Comparison of ENCODE assay signal across 10 cellular contexts in the genomic region with DNA sequence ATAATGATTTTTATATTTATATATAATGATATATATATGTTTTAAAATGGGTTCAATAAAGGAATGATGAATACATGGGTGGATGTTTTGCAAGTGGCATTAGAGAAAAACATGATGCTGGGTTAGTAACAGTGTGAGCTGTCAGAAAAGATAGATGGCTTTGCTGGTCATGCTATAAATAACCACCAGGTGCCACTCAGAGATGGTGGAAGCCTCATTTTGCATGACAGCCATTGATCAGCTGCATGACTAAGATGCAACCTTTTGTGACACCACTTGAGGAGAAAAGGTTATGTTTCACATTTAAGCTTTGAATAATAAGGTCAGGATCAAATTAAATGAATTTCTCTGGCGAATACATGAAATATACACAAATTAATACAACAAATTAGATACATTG.
DNase-seq lines count a peak whose midpoint lies in the region; ATAC-seq, FAIRE-seq and TF ChIP-seq lines count a peak whose summit lies in the region.
"Had no signal": no experiment of that assay in that cellular context is flagged by ENCODE, and none has a peak within 500 bp of the region (broad histone marks: within the 10 kb centered on the region; RNA-seq: fewer than 3 reads in every experiment).

No MANE protein-coding gene starts in this region.

- H3K9me3 Mint-ChIP-seq in activated CD8-positive, alpha-beta T cell treated with anti-CD3 and anti-CD28 coated beads for 36 hours = no peaks in the 10 kb centered on the region
- H3K9me3 Mint-ChIP-seq in activated CD8-positive, alpha-beta T cell treated with anti-CD3 and anti-CD28 coated beads, Interleukin-2, amount 10 ng/mL, durations not matched to agents 7 days and 5 days (ENCODE audit: insufficient read depth) = peaks cover 3% of the 10 kb centered on the region
- no peaks in the 10 kb centered on the region for H3K9me3 Mint-ChIP-seq in stimulated activated naive B cell treated with anti-CD40 and anti-IgM and Interleukin-4, amounts not matched to agents 10 μg/mL and 1 μg/mL and 100 μg/mL, for 72 hours
- H3K9me3 Mint-ChIP-seq in activated naive CD8-positive, alpha-beta T cell treated with anti-CD3 and anti-CD28 coated beads for 36 hours = no peaks in the 10 kb centered on the region

- H3K27me3 Mint-ChIP-seq in activated CD8-positive, alpha-beta T cell treated with anti-CD3 and anti-CD28 coated beads for 36 hours = no peaks in the 10 kb centered on the region
- H3K27me3 Mint-ChIP-seq in activated CD8-positive, alpha-beta T cell treated with anti-CD3 and anti-CD28 coated beads, Interleukin-2, amount 10 ng/mL, durations not matched to agents 7 days and 5 days (ENCODE audit: low read depth) = no peaks in the 10 kb centered on the region
- no peaks in the 10 kb centered on the region for H3K27me3 Mint-ChIP-seq in stimulated activated naive B cell treated with anti-CD40 and anti-IgM and Interleukin-4, amounts not matched to agents 10 μg/mL and 1 μg/mL and 100 μg/mL, for 72 hours
- no peaks in the 10 kb centered on the region for H3K27me3 Mint-ChIP-seq in activated naive CD8-positive, alpha-beta T cell treated with anti-CD3 and anti-CD28 coated beads for 36 hours

- H3K9me3 ChIP-seq in SU-DHL-6 (ENCODE audit: insufficient read depth, low read length) = 0 out of 2 replicates have a peak, but pooled peaks cover 6% of the 10 kb centered on the region
- H3K9me3 ChIP-seq in neuronal stem cell (replicated peaks in 1 of 2; ENCODE audit: control insufficient read depth in 2 of 2, insufficient read depth in 1 of 2, low read depth in 1 of 2, low read length in 2 of 2) = no peaks in the 10 kb centered on the region
- H3K9me3 ChIP-seq: Peyer's patch had no signal

- H3K36me3 ChIP-seq in SU-DHL-6 (ENCODE audit: low read length) (0 out of 2 replicates have a peak, but pooled peaks cover 3% of the 10 kb centered on the region), neuronal stem cell (replicated peaks in 1 of 2; ENCODE audit: control insufficient read depth in 2 of 2, insufficient read depth in 2 of 2, low read length in 2 of 2) (no peaks in the 10 kb centered on the region)
- H3K36me3 ChIP-seq: Peyer's patch had no signal

- WGBS in neuronal stem cell (ENCODE audit: extremely low coverage in 2 of 2, insufficient read length in 2 of 2, insufficient replicate concordance in 1 of 2), 2 donors = no CpG with 5 or more reads among the region's 1 CpG

- H2BK15ac ChIP-seq in neuronal stem cell (ENCODE audit: low read length) = no peak overlapping the region

- peak overlapping the region; percentile 69 for H2AFZ ChIP-seq in SU-DHL-6 (ENCODE audit: low read depth, low read length, severe bottlenecking)
- no peak overlapping the region for H2AFZ ChIP-seq in neuronal stem cell (ENCODE audit: low read length)

- peak overlapping the region; percentile 52 for H3K4me2 ChIP-seq in SU-DHL-6 (ENCODE audit: low read depth, low read length, poor library complexity, severe bottlenecking)
- H3K4me2 ChIP-seq in neuronal stem cell (ENCODE audit: insufficient read depth, low read length, poor library complexity, severe bottlenecking) = no peak overlapping the region

- POLR2A ChIA-PET in activated CD8-positive, alpha-beta T cell treated with anti-CD3 and anti-CD28 coated beads for 36 hours (lab: Charles Lee) = no interaction called here
- POLR2A ChIA-PET in activated CD8-positive, alpha-beta T cell treated with anti-CD3 and anti-CD28 coated beads, Interleukin-2, amount 10 ng/mL, durations not matched to agents 7 days and 5 days (lab: Charles Lee) = no interaction called here

- H2BK12ac ChIP-seq in neuronal stem cell (ENCODE audit: low read length) = no peak overlapping the region

- intact Hi-C loops in activated CD8-positive, alpha-beta T cell treated with anti-CD3 and anti-CD28 coated beads for 36 hours (cut with micrococcal nuclease) = no loop called here

- H3K14ac ChIP-seq in neuronal stem cell (ENCODE audit: low read length) = no peak overlapping the region

- no peak overlapping the region for H3K18ac ChIP-seq in neuronal stem cell (ENCODE audit: low read length)

- TF ChIP-seq CTCF in activated CD8-positive, alpha-beta T cell treated with anti-CD3 and anti-CD28 coated beads for 36 hours (IDR thresholded peaks at IDR 0.05) = no peak
- no peak for TF ChIP-seq CTCF in SU-DHL-6 (IDR thresholded peaks at IDR 0.05; ENCODE audit: insufficient read depth, low read length, poor library complexity, severe bottlenecking)

- H2AK5ac ChIP-seq in neuronal stem cell (ENCODE audit: low read depth, low read length) = no peak overlapping the region

- H3K27me3 ChIP-seq in SU-DHL-6 (ENCODE audit: low read length) (no peaks in the 10 kb centered on the region), neuronal stem cell (ENCODE audit: control insufficient read depth in 3 of 3, insufficient read depth in 3 of 3, low read depth in 1 of 3, low read length in 3 of 3) (no peaks in the 10 kb centered on the region)
- H3K27me3 ChIP-seq: Peyer's patch had no signal

- peak overlapping the region; percentile 61 for H3K27ac ChIP-seq in SU-DHL-6 (ENCODE audit: low read depth, low read length)
- no peak overlapping the region for H3K27ac ChIP-seq in neuronal stem cell (replicated peaks; ENCODE audit: low read length)
- H3K27ac ChIP-seq: Peyer's patch had no signal

- H3K4me1 Mint-ChIP-seq in activated CD8-positive, alpha-beta T cell treated with anti-CD3 and anti-CD28 coated beads for 36 hours (ENCODE audit: low read depth) = no peaks in the 10 kb centered on the region
- H3K4me1 Mint-ChIP-seq in activated CD8-positive, alpha-beta T cell treated with anti-CD3 and anti-CD28 coated beads, Interleukin-2, amount 10 ng/mL, durations not matched to agents 7 days and 5 days (ENCODE audit: low read depth) = no peaks in the 10 kb centered on the region
- H3K4me1 Mint-ChIP-seq in stimulated activated naive B cell treated with anti-CD40 and anti-IgM and Interleukin-4, amounts not matched to agents 10 μg/mL and 1 μg/mL and 100 μg/mL, for 72 hours = peaks cover 0 to 3% of the 10 kb centered on the region in 2 donors
- H3K4me1 Mint-ChIP-seq in activated naive CD8-positive, alpha-beta T cell treated with anti-CD3 and anti-CD28 coated beads for 36 hours = no peaks in the 10 kb centered on the region

- TF ChIP-seq POLR2A in H54 (IDR thresholded peaks at IDR 0.05; ENCODE audit: low read depth, low read length) = no peak

- FAIRE-seq in H54 (lab: Jason Lieb, UNC) = no peak

- H3K9ac ChIP-seq in SU-DHL-6 (ENCODE audit: low read length) = peak overlapping the region; percentile 20; the same call in 1 of the 2 replicates
- no peak overlapping the region for H3K9ac ChIP-seq in neuronal stem cell (ENCODE audit: low read depth, low read length, poor library complexity)

- H3K4ac ChIP-seq in neuronal stem cell (ENCODE audit: low read length) = no peak overlapping the region

- H3K4me3 ChIP-seq in SU-DHL-6 (ENCODE audit: insufficient read depth, low read length, poor library complexity, severe bottlenecking) (peak overlapping the region; percentile 15), neuronal stem cell (ENCODE audit: low read length in 2 of 2) (no peak overlapping the region)
- H3K4me3 ChIP-seq: Peyer's patch had no signal

- no peak overlapping the region for H2BK120ac ChIP-seq in neuronal stem cell (ENCODE audit: low read depth, low read length)

- H3F3A ChIP-seq in SU-DHL-6 (ENCODE audit: insufficient read depth) = no peaks in the 10 kb centered on the region; the same call in 1 of the 2 replicates

- DNase-seq in activated CD8-positive, alpha-beta T cell treated with anti-CD3 and anti-CD28 coated beads for 36 hours = peak; percentile 14
- no peak for DNase-seq in activated CD8-positive, alpha-beta T cell treated with anti-CD3 and anti-CD28 coated beads, Interleukin-2, amount 10 ng/mL, durations not matched to agents 7 days and 5 days
- DNase-seq in stimulated activated naive B cell treated with anti-CD40 and anti-IgM and Interleukin-4, amounts not matched to agents 10 μg/mL and 1 μg/mL and 100 μg/mL, for 72 hours = no peak
- DNase-seq in neuronal stem cell (ENCODE audit: low spot score) (no peak), H54 (ENCODE audit: insufficient read length, low spot score) (no peak)
- no peak for DNase-seq in activated naive CD8-positive, alpha-beta T cell treated with anti-CD3 and anti-CD28 coated beads for 36 hours
- DNase-seq: Peyer's patch; stimulated activated CD4-positive, alpha-beta T cell treated with anti-CD3 and anti-CD28 coated beads, Interleukin-1b, Interleukin-23, amount 100 ng/mL, for 48 hours had no signal

- peaks cover 0 to 2% of the 10 kb centered on the region in 2 donors for H3K4me1 ChIP-seq in neuronal stem cell (ENCODE audit: control insufficient read depth in 2 of 2, insufficient read depth in 1 of 2, low read depth in 1 of 2, low read length in 2 of 2)
- H3K4me1 ChIP-seq: Peyer's patch had no signal

- H2BK5ac ChIP-seq in neuronal stem cell (ENCODE audit: low read length) = no peak overlapping the region

- H3K23ac ChIP-seq in neuronal stem cell (ENCODE audit: low read depth, low read length, poor library complexity) = no peak overlapping the region

- ATAC-seq in activated CD8-positive, alpha-beta T cell treated with anti-CD3 and anti-CD28 coated beads for 36 hours = peak; percentile 39
- no peak for ATAC-seq in activated CD8-positive, alpha-beta T cell treated with anti-CD3 and anti-CD28 coated beads, Interleukin-2, amount 10 ng/mL, durations not matched to agents 7 days and 5 days
- ATAC-seq in HG03460 (IDR thresholded peaks at IDR 0.05; ENCODE audit: unreplicated experiment) = peak; percentile 76
- peak; percentile 94 to 95 for ATAC-seq in stimulated activated naive B cell treated with anti-CD40 and anti-IgM and Interleukin-4, amounts not matched to agents 10 μg/mL and 1 μg/mL and 100 μg/mL, for 72 hours (replicated peaks)

- H3K27ac Mint-ChIP-seq in activated CD8-positive, alpha-beta T cell treated with anti-CD3 and anti-CD28 coated beads for 36 hours = no peak overlapping the region
- no peak overlapping the region for H3K27ac Mint-ChIP-seq in activated CD8-positive, alpha-beta T cell treated with anti-CD3 and anti-CD28 coated beads, Interleukin-2, amount 10 ng/mL, durations not matched to agents 7 days and 5 days
- H3K27ac Mint-ChIP-seq in stimulated activated naive B cell treated with anti-CD40 and anti-IgM and Interleukin-4, amounts not matched to agents 10 μg/mL and 1 μg/mL and 100 μg/mL, for 72 hours = no peak overlapping the region
- H3K27ac Mint-ChIP-seq in activated naive CD8-positive, alpha-beta T cell treated with anti-CD3 and anti-CD28 coated beads for 36 hours = no peak overlapping the region

- H3K79me2 ChIP-seq in SU-DHL-6 (ENCODE audit: insufficient read depth, low read length) = no peaks in the 10 kb centered on the region

- CTCF ChIA-PET in activated CD8-positive, alpha-beta T cell treated with anti-CD3 and anti-CD28 coated beads for 36 hours (lab: Charles Lee) = no interaction called here
- CTCF ChIA-PET in activated CD8-positive, alpha-beta T cell treated with anti-CD3 and anti-CD28 coated beads, Interleukin-2, amount 10 ng/mL, durations not matched to agents 7 days and 5 days (lab: Charles Lee) = no interaction called here

- no peak overlapping the region for H4K8ac ChIP-seq in neuronal stem cell (ENCODE audit: low read depth, low read length)

- H3K36me3 Mint-ChIP-seq in activated CD8-positive, alpha-beta T cell treated with anti-CD3 and anti-CD28 coated beads for 36 hours (ENCODE audit: low read depth) = no peaks in the 10 kb centered on the region
- no peaks in the 10 kb centered on the region for H3K36me3 Mint-ChIP-seq in activated CD8-positive, alpha-beta T cell treated with anti-CD3 and anti-CD28 coated beads, Interleukin-2, amount 10 ng/mL, durations not matched to agents 7 days and 5 days (ENCODE audit: low read depth)
- no peaks in the 10 kb centered on the region for H3K36me3 Mint-ChIP-seq in stimulated activated naive B cell treated with anti-CD40 and anti-IgM and Interleukin-4, amounts not matched to agents 10 μg/mL and 1 μg/mL and 100 μg/mL, for 72 hours
- no peaks in the 10 kb centered on the region for H3K36me3 Mint-ChIP-seq in activated naive CD8-positive, alpha-beta T cell treated with anti-CD3 and anti-CD28 coated beads for 36 hours

- H3K9me2 ChIP-seq in SU-DHL-6 (replicated peaks; ENCODE audit: insufficient read depth, low read length) = no peaks in the 10 kb centered on the region

- H3K79me1 ChIP-seq in neuronal stem cell (ENCODE audit: low read depth, low read length) = no peaks in the 10 kb centered on the region

- no peak overlapping the region for H4K91ac ChIP-seq in neuronal stem cell (ENCODE audit: low read depth, low read length, poor library complexity)

- H3K4me3 Mint-ChIP-seq in activated CD8-positive, alpha-beta T cell treated with anti-CD3 and anti-CD28 coated beads for 36 hours = no peak overlapping the region
- H3K4me3 Mint-ChIP-seq in activated CD8-positive, alpha-beta T cell treated with anti-CD3 and anti-CD28 coated beads, Interleukin-2, amount 10 ng/mL, durations not matched to agents 7 days and 5 days = no peak overlapping the region
- H3K4me3 Mint-ChIP-seq in stimulated activated naive B cell treated with anti-CD40 and anti-IgM and Interleukin-4, amounts not matched to agents 10 μg/mL and 1 μg/mL and 100 μg/mL, for 72 hours = no peak overlapping the region
- no peak overlapping the region for H3K4me3 Mint-ChIP-seq in activated naive CD8-positive, alpha-beta T cell treated with anti-CD3 and anti-CD28 coated beads for 36 hours

- no peaks in the 10 kb centered on the region for H4K20me1 ChIP-seq in SU-DHL-6 (ENCODE audit: low read depth, low read length)
